ENCODE assay signal across 9 cellular contexts in the genomic region with DNA sequence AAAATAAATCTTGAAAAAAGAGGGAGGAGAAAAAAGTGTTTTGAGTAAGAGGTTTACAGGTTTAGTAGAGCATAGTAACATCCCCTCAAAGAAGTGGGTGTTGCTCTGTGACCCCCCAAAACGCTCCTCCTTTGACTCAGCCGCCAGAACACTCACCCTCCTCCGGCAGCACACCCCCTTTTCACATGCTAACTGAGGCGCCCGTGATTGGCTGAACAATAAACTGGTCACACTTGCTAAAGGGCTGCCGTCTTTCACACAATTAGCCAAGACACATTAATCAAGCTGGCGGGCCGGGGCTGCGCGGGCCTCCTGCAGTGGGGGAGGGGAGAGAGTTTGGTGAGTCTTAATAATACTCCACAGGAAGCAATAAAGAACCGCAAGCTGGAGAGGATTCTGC.
DNase-seq lines count a peak whose midpoint lies in the region; ATAC-seq lines count a peak whose summit lies in the region.
"Had no signal": no experiment of that assay in that cellular context is flagged by ENCODE, and none has a peak within 500 bp of the region (broad histone marks: within the 10 kb centered on the region; RNA-seq: fewer than 3 reads in every experiment).

No MANE protein-coding gene starts in this region.

- DNase-seq in DMS 273 (lab: John Stamatoyannopoulos, UW; ENCODE audit: unreplicated experiment) (peak; percentile 28), DMS 273 treated with DMSO at 0.1 percent for 48 hours (lab: John Stamatoyannopoulos, UW) (no peak), iPS-NIHi11 (ENCODE audit: low spot score) (peak; percentile 79), pons (ENCODE audit: low spot score) (no peak)
- DNase-seq in activated CD8-positive, alpha-beta memory T cell treated with anti-CD3 and anti-CD28 coated beads, Interleukin-2, amount 50 U/mL, for 4 hours = peak; percentile 17
- DNase-seq in stimulated activated CD8-positive, alpha-beta memory T cell treated with anti-CD3 and anti-CD28 coated beads, Interleukin-15, amount 100 ng/mL, for 48 hours (ENCODE audit: low read depth in 2 of 2) = peak; percentile 10 to 11
- DNase-seq: NCI-H524 treated with DMSO at 0.1 percent for 48 hours had no signal

- no peak for ATAC-seq in HG02885 (IDR thresholded peaks at IDR 0.05; ENCODE audit: poor library complexity, unreplicated experiment)
- no peak for ATAC-seq in HG03520 (IDR thresholded peaks at IDR 0.05; ENCODE audit: unreplicated experiment)

Comparison
In these comparisons a context has a peak if more than half of its experiments do, and no peak if none do; other contexts are left out.
1. DNase-seq: peak in DMS 273 (single experiment), activated CD8-positive, alpha-beta memory T cell treated with anti-CD3 and anti-CD28 coated beads, Interleukin-2, amount 50 U/mL, for 4 hours (single experiment), iPS-NIHi11 (single experiment) and stimulated activated CD8-positive, alpha-beta memory T cell treated with anti-CD3 and anti-CD28 coated beads, Interleukin-15, amount 100 ng/mL, for 48 hours (2 of 2); none in DMS 273 treated with DMSO at 0.1 percent for 48 hours (single experiment) and pons (single experiment).